In genomic region chr11:125433454-125434121, GRCh38 we compare ENCODE assay signal across 2 cellular contexts.
TF ChIP-seq lines count a peak whose summit lies in the region.

No MANE protein-coding gene starts in this region.

TF ChIP-seq in A549, 52 proteins besides CTCF, POLR2A, EP300 and RAD21 (continued from another document):
- TF ChIP-seq, protein P1, sequence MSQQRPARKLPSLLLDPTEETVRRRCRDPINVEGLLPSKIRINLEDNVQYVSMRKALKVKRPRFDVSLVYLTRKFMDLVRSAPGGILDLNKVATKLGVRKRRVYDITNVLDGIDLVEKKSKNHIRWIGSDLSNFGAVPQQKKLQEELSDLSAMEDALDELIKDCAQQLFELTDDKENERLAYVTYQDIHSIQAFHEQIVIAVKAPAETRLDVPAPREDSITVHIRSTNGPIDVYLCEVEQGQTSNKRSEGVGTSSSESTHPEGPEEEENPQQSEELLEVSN (IDR thresholded peaks at IDR 0.05; ENCODE audit: borderline replicate concordance, low read depth) = no peak
- no peak for TF ChIP-seq FOSL2 (IDR thresholded peaks at IDR 0.05)
- TF ChIP-seq FOSL2 (CRISPR knock-in tag; IDR thresholded peaks at IDR 0.05) = no peak
- TF ChIP-seq KDM1A (IDR thresholded peaks at IDR 0.05; ENCODE audit: low read depth) = no peak

TF ChIP-seq in SK-N-SH treated with all-trans-retinoic acid at 6 μM for 48 hours, 23 proteins besides CTCF, POLR2A, EP300 and RAD21 (continued from another document):
- TF ChIP-seq, protein P2, sequence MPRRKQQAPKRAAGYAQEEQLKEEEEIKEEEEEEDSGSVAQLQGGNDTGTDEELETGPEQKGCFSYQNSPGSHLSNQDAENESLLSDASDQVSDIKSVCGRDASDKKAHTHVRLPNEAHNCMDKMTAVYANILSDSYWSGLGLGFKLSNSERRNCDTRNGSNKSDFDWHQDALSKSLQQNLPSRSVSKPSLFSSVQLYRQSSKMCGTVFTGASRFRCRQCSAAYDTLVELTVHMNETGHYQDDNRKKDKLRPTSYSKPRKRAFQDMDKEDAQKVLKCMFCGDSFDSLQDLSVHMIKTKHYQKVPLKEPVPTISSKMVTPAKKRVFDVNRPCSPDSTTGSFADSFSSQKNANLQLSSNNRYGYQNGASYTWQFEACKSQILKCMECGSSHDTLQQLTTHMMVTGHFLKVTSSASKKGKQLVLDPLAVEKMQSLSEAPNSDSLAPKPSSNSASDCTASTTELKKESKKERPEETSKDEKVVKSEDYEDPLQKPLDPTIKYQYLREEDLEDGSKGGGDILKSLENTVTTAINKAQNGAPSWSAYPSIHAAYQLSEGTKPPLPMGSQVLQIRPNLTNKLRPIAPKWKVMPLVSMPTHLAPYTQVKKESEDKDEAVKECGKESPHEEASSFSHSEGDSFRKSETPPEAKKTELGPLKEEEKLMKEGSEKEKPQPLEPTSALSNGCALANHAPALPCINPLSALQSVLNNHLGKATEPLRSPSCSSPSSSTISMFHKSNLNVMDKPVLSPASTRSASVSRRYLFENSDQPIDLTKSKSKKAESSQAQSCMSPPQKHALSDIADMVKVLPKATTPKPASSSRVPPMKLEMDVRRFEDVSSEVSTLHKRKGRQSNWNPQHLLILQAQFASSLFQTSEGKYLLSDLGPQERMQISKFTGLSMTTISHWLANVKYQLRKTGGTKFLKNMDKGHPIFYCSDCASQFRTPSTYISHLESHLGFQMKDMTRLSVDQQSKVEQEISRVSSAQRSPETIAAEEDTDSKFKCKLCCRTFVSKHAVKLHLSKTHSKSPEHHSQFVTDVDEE (CRISPR knock-in tag; IDR thresholded peaks at IDR 0.05) = no peak
- TF ChIP-seq ZNF8 (CRISPR knock-in tag; IDR thresholded peaks at IDR 0.05) = no peak
- TF ChIP-seq, protein P3, sequence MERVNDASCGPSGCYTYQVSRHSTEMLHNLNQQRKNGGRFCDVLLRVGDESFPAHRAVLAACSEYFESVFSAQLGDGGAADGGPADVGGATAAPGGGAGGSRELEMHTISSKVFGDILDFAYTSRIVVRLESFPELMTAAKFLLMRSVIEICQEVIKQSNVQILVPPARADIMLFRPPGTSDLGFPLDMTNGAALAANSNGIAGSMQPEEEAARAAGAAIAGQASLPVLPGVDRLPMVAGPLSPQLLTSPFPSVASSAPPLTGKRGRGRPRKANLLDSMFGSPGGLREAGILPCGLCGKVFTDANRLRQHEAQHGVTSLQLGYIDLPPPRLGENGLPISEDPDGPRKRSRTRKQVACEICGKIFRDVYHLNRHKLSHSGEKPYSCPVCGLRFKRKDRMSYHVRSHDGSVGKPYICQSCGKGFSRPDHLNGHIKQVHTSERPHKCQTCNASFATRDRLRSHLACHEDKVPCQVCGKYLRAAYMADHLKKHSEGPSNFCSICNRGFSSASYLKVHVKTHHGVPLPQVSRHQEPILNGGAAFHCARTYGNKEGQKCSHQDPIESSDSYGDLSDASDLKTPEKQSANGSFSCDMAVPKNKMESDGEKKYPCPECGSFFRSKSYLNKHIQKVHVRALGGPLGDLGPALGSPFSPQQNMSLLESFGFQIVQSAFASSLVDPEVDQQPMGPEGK (CRISPR knock-in tag; IDR thresholded peaks at IDR 0.05; ENCODE audit: borderline replicate concordance) = no peak
- no peak for TF ChIP-seq ZNF565 (CRISPR knock-in tag; conservative IDR thresholded peaks at IDR 0.05; ENCODE audit: low read depth)
- TF ChIP-seq CSDC2 (CRISPR knock-in tag; IDR thresholded peaks at IDR 0.05) = no peak
- no peak for TF ChIP-seq TCF4 (CRISPR knock-in tag; IDR thresholded peaks at IDR 0.05; ENCODE audit: borderline replicate concordance)
- TF ChIP-seq ESRRG (CRISPR knock-in tag; IDR thresholded peaks at IDR 0.05) = no peak
- no peak for TF ChIP-seq PPARA (CRISPR knock-in tag; IDR thresholded peaks at IDR 0.05; ENCODE audit: borderline replicate concordance)
- TF ChIP-seq BACH2 (CRISPR knock-in tag; IDR thresholded peaks at IDR 0.05; ENCODE audit: borderline replicate concordance) = no peak
